Comparison of ENCODE assay signal across 1 cellular context in genomic region chr2:200509608-200510433, GRCh38.
TF ChIP-seq lines count a peak whose summit lies in the region.

TSS of gene KCTD18 (minus strand) at chr2:200510068. CDS start at chr2:200507016, 3,052 bp downstream.

TF ChIP-seq in HepG2, 621 proteins besides CTCF, POLR2A, EP300 and RAD21 (continued from another document and continues in another):
- peak; percentile 40; the same call in 1 of the 2 replicates for TF ChIP-seq FOXP4 (CRISPR knock-in tag; IDR thresholded peaks at IDR 0.05)
- TF ChIP-seq KLF12 (CRISPR knock-in tag; IDR thresholded peaks at IDR 0.05; ENCODE audit: borderline replicate concordance), result peak; percentile 50; the same call in 1 of the 2 replicates
- TF ChIP-seq NR2F1 (CRISPR knock-in tag; IDR thresholded peaks at IDR 0.05), result no peak; a peak in 1 of 4 replicates
- no peak for TF ChIP-seq ATF6 (CRISPR knock-in tag; conservative IDR thresholded peaks at IDR 0.05)
- TF ChIP-seq ZNF512B (CRISPR knock-in tag; IDR thresholded peaks at IDR 0.05; ENCODE audit: borderline replicate concordance), result 0 out of 2 replicates have a peak, but pooled peaks have one; percentile 49
- TF ChIP-seq EZH2 (conservative IDR thresholded peaks at IDR 0.05; ENCODE audit: low read depth, low read length), result no peak
- TF ChIP-seq TSC22D2 (CRISPR knock-in tag; IDR thresholded peaks at IDR 0.05; ENCODE audit: borderline replicate concordance), result no peak
- peak; percentile 39 for TF ChIP-seq ZNF24 (IDR thresholded peaks at IDR 0.05)
- peak; percentile 84 for TF ChIP-seq MYPOP (CRISPR knock-in tag; IDR thresholded peaks at IDR 0.05)
- TF ChIP-seq SIN3B (IDR thresholded peaks at IDR 0.05; ENCODE audit: low read length), result peak; percentile 44; the same call in 1 of the 2 replicates
- TF ChIP-seq SNAI1 (CRISPR knock-in tag; IDR thresholded peaks at IDR 0.05; ENCODE audit: borderline replicate concordance), result peak; percentile 9; the same call in 1 of the 2 replicates
- TF ChIP-seq ZNF713 (CRISPR knock-in tag; IDR thresholded peaks at IDR 0.05), result peak; percentile 95
- TF ChIP-seq RXRA (CRISPR knock-in tag; IDR thresholded peaks at IDR 0.05), result peak; percentile 52; the same call in 1 of the 2 replicates
- peak; percentile 48 for TF ChIP-seq ZNF883 (CRISPR knock-in tag; IDR thresholded peaks at IDR 0.05; ENCODE audit: not compliant biosample characterization)
- TF ChIP-seq SCMH1 (CRISPR knock-in tag; IDR thresholded peaks at IDR 0.05; ENCODE audit: borderline replicate concordance), result no peak
- TF ChIP-seq ZNF564 (CRISPR knock-in tag; IDR thresholded peaks at IDR 0.05), result no peak
- no peak; the same call in 1 of the 2 replicates for TF ChIP-seq EED (CRISPR knock-in tag; IDR thresholded peaks at IDR 0.05)
- TF ChIP-seq ZNF577 (CRISPR knock-in tag; IDR thresholded peaks at IDR 0.05; ENCODE audit: borderline replicate concordance, low read depth), result no peak
- peak; percentile 27; the same call in 1 of the 2 replicates for TF ChIP-seq ZNF780A (CRISPR knock-in tag; IDR thresholded peaks at IDR 0.05)
- no peak for TF ChIP-seq ZNF460 (CRISPR knock-in tag; IDR thresholded peaks at IDR 0.05; ENCODE audit: borderline replicate concordance)
- TF ChIP-seq MLXIP (CRISPR knock-in tag; IDR thresholded peaks at IDR 0.05; ENCODE audit: borderline replicate concordance), result 0 out of 2 replicates have a peak, but pooled peaks have one; percentile 27
- peak; percentile 64; the same call in 1 of the 2 replicates for TF ChIP-seq ZNF710 (CRISPR knock-in tag; IDR thresholded peaks at IDR 0.05; ENCODE audit: borderline replicate concordance)
- no peak for TF ChIP-seq FOXK2 (IDR thresholded peaks at IDR 0.05)
- TF ChIP-seq PTBP1 (IDR thresholded peaks at IDR 0.05; ENCODE audit: low read depth, low read length, poor library complexity, severe bottlenecking), result peak; percentile 45
- no peak for TF ChIP-seq NFYC (CRISPR knock-in tag; IDR thresholded peaks at IDR 0.05)
- no peak for TF ChIP-seq NR3C1 (CRISPR knock-in tag; IDR thresholded peaks at IDR 0.05)
- TF ChIP-seq GMEB2 (CRISPR knock-in tag; IDR thresholded peaks at IDR 0.05; ENCODE audit: low read depth), result peak; percentile 73
- TF ChIP-seq REL (CRISPR knock-in tag; conservative IDR thresholded peaks at IDR 0.05), result no peak; the same call in 1 of the 2 replicates
- 0 out of 2 replicates have a peak, but pooled peaks have one; percentile 19 for TF ChIP-seq ZNF230 (CRISPR knock-in tag; IDR thresholded peaks at IDR 0.05)
- TF ChIP-seq ZNF605 (CRISPR knock-in tag; IDR thresholded peaks at IDR 0.05), result no peak; the same call in 1 of the 2 replicates
- TF ChIP-seq REXO4 (CRISPR knock-in tag; IDR thresholded peaks at IDR 0.05; ENCODE audit: borderline replicate concordance), result no peak
- peak; percentile 93 for TF ChIP-seq GABPB1 (CRISPR knock-in tag; IDR thresholded peaks at IDR 0.05)
- peak; percentile 33 for TF ChIP-seq MAZ (IDR thresholded peaks at IDR 0.05; ENCODE audit: borderline replicate concordance, low read depth, low read length)
- peak; percentile 98 for TF ChIP-seq MAZ (CRISPR knock-in tag; IDR thresholded peaks at IDR 0.05; ENCODE audit: low read depth)
- TF ChIP-seq ZNF839 (CRISPR knock-in tag; IDR thresholded peaks at IDR 0.05; ENCODE audit: borderline replicate concordance), result 0 out of 2 replicates have a peak, but pooled peaks have one; percentile 73
- no peak for TF ChIP-seq ZNF235 (CRISPR knock-in tag; IDR thresholded peaks at IDR 0.05; ENCODE audit: borderline replicate concordance)
- TF ChIP-seq PREB (CRISPR knock-in tag; IDR thresholded peaks at IDR 0.05), result no peak
- peak; percentile 97 for TF ChIP-seq ZNF563 (CRISPR knock-in tag; IDR thresholded peaks at IDR 0.05)
- peak; percentile 68; the same call in 1 of the 2 replicates for TF ChIP-seq ZNF121 (CRISPR knock-in tag; IDR thresholded peaks at IDR 0.05)
- peak; percentile 53; the same call in 1 of the 2 replicates for TF ChIP-seq PRDM15 (CRISPR knock-in tag; IDR thresholded peaks at IDR 0.05)
- peak; percentile 72; the same call in 1 of the 2 replicates for TF ChIP-seq AKAP8 (CRISPR knock-in tag; IDR thresholded peaks at IDR 0.05)
